ENCODE assay signal across 13 cellular contexts in the genomic region with DNA sequence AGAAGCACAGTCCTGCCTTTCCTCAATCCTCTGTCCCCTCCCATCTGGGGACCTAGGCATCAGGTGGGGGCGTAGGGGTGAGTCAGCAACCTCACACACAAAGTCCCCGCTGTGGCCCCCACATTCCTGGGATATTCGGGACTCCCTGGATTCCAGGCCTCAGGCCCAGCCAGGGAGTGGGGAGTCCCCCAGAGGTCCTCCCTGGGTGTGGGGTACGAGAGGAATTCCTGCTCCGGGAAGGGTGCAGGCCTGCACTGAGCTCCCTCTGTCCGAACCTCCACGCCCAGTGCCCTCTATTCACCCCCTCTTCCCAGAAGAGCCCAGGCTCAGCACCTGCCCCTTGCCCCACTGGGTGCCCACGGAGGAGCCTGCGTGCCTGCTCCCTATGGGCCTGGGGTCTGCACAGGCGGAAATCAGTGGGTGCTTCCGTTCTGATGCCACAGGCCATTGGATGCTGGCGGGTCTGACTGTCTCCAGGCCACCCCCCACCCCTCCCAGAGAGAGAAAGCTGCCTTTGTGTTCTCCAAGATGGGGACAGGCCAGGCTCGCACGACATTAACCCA. TPM values are rescaled to one million over a fixed set of nuclear protein-coding genes. Genes with fewer than 3 reads are reported as not detected.
A peak's percentile ranks its signal among the peaks of the same experiment; 100 is the strongest.
DNase-seq lines count a peak whose midpoint lies in the region; ATAC-seq lines count a peak whose summit lies in the region.
"Had no signal": no experiment of that assay in that cellular context is flagged by ENCODE, and none has a peak within 500 bp of the region (broad histone marks: within the 10 kb centered on the region; RNA-seq: fewer than 3 reads in every experiment).

No MANE protein-coding gene starts in this region.

- no peak overlapping the region for H3K27ac ChIP-seq in HUES6 (ENCODE audit: low read depth, low read length)
- peak overlapping the region; percentile 59 for H3K27ac ChIP-seq in ectodermal cell (ENCODE audit: insufficient read depth, low read depth, low read length, poor library complexity, severe bottlenecking)
- H3K27ac ChIP-seq in muscle layer of colon (ENCODE audit: low read depth, low read length) = peak overlapping the region; percentile 1
- peak overlapping the region; percentile 99 for H3K27ac ChIP-seq in temporal lobe (ENCODE audit: low read depth, low read length)

- H3K9me3 ChIP-seq in HUES6 (ENCODE audit: control insufficient read depth, insufficient read depth, low read depth, low read length) (no peaks in the 10 kb centered on the region), ectodermal cell (ENCODE audit: control insufficient read depth, low read length) (no peaks in the 10 kb centered on the region), muscle layer of colon (ENCODE audit: low read length) (no peaks in the 10 kb centered on the region)
- H3K9me3 ChIP-seq: suprapubic skin had no signal

- peaks cover 58% of the 10 kb centered on the region for H3K27me3 ChIP-seq in HUES6 (ENCODE audit: control insufficient read depth, insufficient read depth, low read length)
- H3K27me3 ChIP-seq in ectodermal cell (ENCODE audit: control insufficient read depth, insufficient read depth, low read length, poor library complexity, severe bottlenecking) = peaks cover 34% of the 10 kb centered on the region
- H3K27me3 ChIP-seq in muscle layer of colon (ENCODE audit: control insufficient read depth in 1 of 2, insufficient read depth in 2 of 2, low read length in 2 of 2) = peaks cover 0 to 5% of the 10 kb centered on the region in 2 donors

- no peak overlapping the region for H3K4me3 Mint-ChIP-seq in effector memory CD8-positive, alpha-beta T cell
- H3K4me3 Mint-ChIP-seq: CD8-positive, alpha-beta T cell; memory B cell had no signal

- H3K36me3 Mint-ChIP-seq in effector memory CD8-positive, alpha-beta T cell (ENCODE audit: insufficient read depth) = peaks cover 3% of the 10 kb centered on the region
- H3K36me3 Mint-ChIP-seq: CD8-positive, alpha-beta T cell had no signal

- peaks cover 48 to 89% of the 10 kb centered on the region in 2 donors for H3K27me3 Mint-ChIP-seq in effector memory CD8-positive, alpha-beta T cell

- ATAC-seq in effector memory CD8-positive, alpha-beta T cell (replicated peaks) = no peak
- ATAC-seq: CD8-positive, alpha-beta T cell had no signal

- no peak overlapping the region for H3K27ac Mint-ChIP-seq in effector memory CD8-positive, alpha-beta T cell
- H3K27ac Mint-ChIP-seq: CD8-positive, alpha-beta T cell; memory B cell had no signal

- DNase-seq in activated CD4-positive, CD25-positive, alpha-beta regulatory T cell (lab: John Stamatoyannopoulos, UW) = no peak
- no peak for DNase-seq in GOT3 (lab: John Stamatoyannopoulos, UW)
- no peak for DNase-seq in effector memory CD8-positive, alpha-beta T cell
- DNase-seq: activated CD4-positive, alpha-beta T cell treated with anti-CD3 and anti-CD28 coated beads for 4 hours; CD8-positive, alpha-beta T cell; NCI-H1048; T-helper 1 cell had no signal

- H3K4me3 ChIP-seq in HUES6 (ENCODE audit: low read depth, low read length) (peak overlapping the region; percentile 26), ectodermal cell (ENCODE audit: insufficient read depth, low read depth, low read length) (peak overlapping the region; percentile 8), muscle layer of colon (ENCODE audit: low read depth in 1 of 2, low read length in 2 of 2) (no peak overlapping the region)

- H3K9ac ChIP-seq in HUES6 (ENCODE audit: low read length) (no peak overlapping the region), muscle layer of colon (ENCODE audit: low read length) (no peak overlapping the region)

- 55 to 58% methylated on average over 14 of the region's 14 CpGs for WGBS in ectodermal cell, 2 experiments

- H3K4me1 Mint-ChIP-seq in effector memory CD8-positive, alpha-beta T cell (ENCODE audit: low read depth in 2 of 2) = peaks cover 12% of the 10 kb centered on the region in 2 donors

- H3K9me3 Mint-ChIP-seq in effector memory CD8-positive, alpha-beta T cell = no peaks in the 10 kb centered on the region
- H3K9me3 Mint-ChIP-seq: CD8-positive, alpha-beta T cell; memory B cell had no signal

- peaks cover 22% of the 10 kb centered on the region for H3K4me1 ChIP-seq in HUES6 (ENCODE audit: control insufficient read depth, insufficient read depth, low read length)
- H3K4me1 ChIP-seq in ectodermal cell (ENCODE audit: control insufficient read depth, insufficient read depth, low read length) = peaks cover 23% of the 10 kb centered on the region
- peaks cover 9% of the 10 kb centered on the region for H3K4me1 ChIP-seq in muscle layer of colon (ENCODE audit: insufficient read depth, low read length)

- H3K36me3 ChIP-seq in HUES6 (ENCODE audit: control insufficient read depth, insufficient read depth, low read length) (no peaks in the 10 kb centered on the region), ectodermal cell (ENCODE audit: control insufficient read depth, insufficient read depth, low read length) (no peaks in the 10 kb centered on the region), muscle layer of colon (ENCODE audit: insufficient read depth, low read length) (no peaks in the 10 kb centered on the region)
- H3K36me3 ChIP-seq: suprapubic skin had no signal

RNA-seq across cellular contexts. Expression of a gene that starts 3.4 kb away (rescaled TPM):
- 36.9 TPM for polyA plus RNA-seq in ectodermal cell (2013, experiment 1 of 4)
- 44.0 TPM for polyA plus RNA-seq in ectodermal cell (2013, experiment 2 of 4)
- 32.5 TPM for polyA plus RNA-seq in ectodermal cell (2013, experiment 3 of 4)
- 34.5 TPM for polyA plus RNA-seq in ectodermal cell (2013, experiment 4 of 4)
- total RNA-seq in temporal lobe = 105 TPM

RNA-seq across cellular contexts. Expression of a gene that starts 16.8 kb away (rescaled TPM):
- polyA plus RNA-seq in ectodermal cell (2013, experiment 1 of 4) = 58.6 TPM
- polyA plus RNA-seq in ectodermal cell (2013, experiment 2 of 4) = 49.4 TPM
- polyA plus RNA-seq in ectodermal cell (2013, experiment 3 of 4) = 52.6 TPM
- 53.1 TPM for polyA plus RNA-seq in ectodermal cell (2013, experiment 4 of 4)
- 106 TPM for total RNA-seq in temporal lobe

RNA-seq across cellular contexts. Expression of a gene that starts 24.3 kb away (rescaled TPM):
- 0.41 TPM for polyA plus RNA-seq in ectodermal cell (2013, experiment 1 of 4)
- 0.25 TPM for polyA plus RNA-seq in ectodermal cell (2013, experiment 2 of 4)
- polyA plus RNA-seq in ectodermal cell (2013, experiment 3 of 4) = 0.21 TPM
- polyA plus RNA-seq in ectodermal cell (2013, experiment 4 of 4) = 0.20 TPM
- not detected for total RNA-seq in temporal lobe

RNA-seq across cellular contexts. Expression of a gene that starts 33.8 kb away (rescaled TPM):
- polyA plus RNA-seq in ectodermal cell (2013, experiment 1 of 4) = 30.7 TPM
- polyA plus RNA-seq in ectodermal cell (2013, experiment 2 of 4) = 30.7 TPM
- 24.6 TPM for polyA plus RNA-seq in ectodermal cell (2013, experiment 3 of 4)
- polyA plus RNA-seq in ectodermal cell (2013, experiment 4 of 4) = 28.9 TPM
- 6.6 TPM for total RNA-seq in temporal lobe

RNA-seq across cellular contexts. Expression of a gene that starts 39.8 kb away (rescaled TPM):
- polyA plus RNA-seq in ectodermal cell (2013, experiment 1 of 4) = 11.6 TPM
- 11.6 TPM for polyA plus RNA-seq in ectodermal cell (2013, experiment 2 of 4)
- polyA plus RNA-seq in ectodermal cell (2013, experiment 3 of 4) = 10.6 TPM
- polyA plus RNA-seq in ectodermal cell (2013, experiment 4 of 4) = 11.6 TPM
- 5.2 TPM for total RNA-seq in temporal lobe

Comparison
In these comparisons a context has a peak if more than half of its experiments do, and no peak if none do; other contexts are left out.
1. H3K4me3 ChIP-seq: peak in HUES6 (single experiment) and ectodermal cell (single experiment); none in muscle layer of colon (0 of 2).